8 cellular contexts compared by ENCODE assay signal in the genomic region with DNA sequence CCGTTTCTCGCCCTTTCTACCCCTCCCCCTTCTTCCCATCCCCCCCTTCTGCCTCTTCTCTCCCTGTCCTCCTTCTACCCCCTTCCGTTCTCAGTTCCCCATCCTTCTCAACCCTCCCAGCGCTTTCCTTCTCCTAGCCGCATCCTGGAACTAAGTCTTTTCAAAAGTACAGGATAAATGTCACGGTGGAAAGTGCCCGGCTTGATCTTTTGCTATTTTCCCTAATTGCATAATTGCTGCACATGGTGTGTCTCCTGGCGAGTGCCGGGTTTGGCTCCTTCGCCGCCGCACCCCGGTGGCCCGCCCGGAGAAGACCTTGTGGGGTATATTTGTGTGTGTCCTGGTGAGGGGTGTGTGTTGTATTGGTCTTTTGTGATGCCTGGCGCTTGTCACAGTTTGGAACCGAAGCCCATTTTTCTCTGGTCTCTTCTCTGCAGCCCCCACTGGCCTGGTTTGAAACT. TPM values are rescaled to one million over a fixed set of nuclear protein-coding genes. Genes with fewer than 3 reads are reported as not detected.
A peak's percentile ranks its signal among the peaks of the same experiment; 100 is the strongest.
DNase-seq lines count a peak whose midpoint lies in the region; ATAC-seq lines count a peak whose summit lies in the region.

No MANE protein-coding gene starts in this region.

- DNase-seq in CD8-positive, alpha-beta memory T cell: peak in 1 of 5 donors; percentile 21
- DNase-seq in NCI-H1105 treated with DMSO at 0.1 percent for 48 hours (lab: John Stamatoyannopoulos, UW) (peak; percentile 13), amygdala (lab: John Stamatoyannopoulos, UW) (peak in 34 of 56 donors; percentile 15 to 73 (median 50)), hepatic stellate cell (ENCODE audit: low spot score) (peak; percentile 17), renal cortical epithelial cell (ENCODE audit: low read depth) (peak; percentile 15), cortex of kidney (lab: John Stamatoyannopoulos, UW) (no peak), NCI-H2196 treated with DMSO at 0.1 percent for 48 hours (lab: John Stamatoyannopoulos, UW; ENCODE audit: unreplicated experiment) (no peak)

- no peak overlapping the region for H3K27ac ChIP-seq in CD8-positive, alpha-beta memory T cell (ENCODE audit: low read depth, low read length)

- peak; percentile 28 for ATAC-seq in GM21717 (IDR thresholded peaks at IDR 0.05; ENCODE audit: unreplicated experiment)

- H3K4me1 ChIP-seq in CD8-positive, alpha-beta memory T cell (ENCODE audit: insufficient read depth, low read length): peaks cover 6% of the 10 kb centered on the region

- peak overlapping the region; percentile 57 for H3K4me3 ChIP-seq in CD8-positive, alpha-beta memory T cell (ENCODE audit: low read length)

- H3K9me3 ChIP-seq in CD8-positive, alpha-beta memory T cell (ENCODE audit: low read length): no peaks in the 10 kb centered on the region

- CTCF ChIA-PET in CD8-positive, alpha-beta memory T cell (lab: Charles Lee): no interaction called here

- H3K27me3 Mint-ChIP-seq in CD8-positive, alpha-beta memory T cell: peaks cover 14 to 61% of the 10 kb centered on the region in 2 donors

- peak overlapping the region; percentile 69 to 89 (median 79) for H3K4me3 Mint-ChIP-seq in CD8-positive, alpha-beta memory T cell

- H3K4me1 Mint-ChIP-seq in CD8-positive, alpha-beta memory T cell: peaks cover 15 to 27% (median 18%) of the 10 kb centered on the region in 3 donors

- H3K27ac Mint-ChIP-seq in CD8-positive, alpha-beta memory T cell: peak overlapping the region in 2 of 8 donors; percentile 54 to 73

- no peaks in the 10 kb centered on the region for H3K27me3 ChIP-seq in CD8-positive, alpha-beta memory T cell (ENCODE audit: insufficient read depth, low read length, poor library complexity, severe bottlenecking)

- H3K36me3 ChIP-seq in CD8-positive, alpha-beta memory T cell (ENCODE audit: insufficient read depth, low read length): no peaks in the 10 kb centered on the region

- POLR2A ChIA-PET in CD8-positive, alpha-beta memory T cell (lab: Charles Lee): no interaction called here

- peaks cover 0 to 1% (median 0%) of the 10 kb centered on the region in 3 donors for H3K36me3 Mint-ChIP-seq in CD8-positive, alpha-beta memory T cell

- H3K9me3 Mint-ChIP-seq in CD8-positive, alpha-beta memory T cell: peaks cover 0 to 5% (median 2%) of the 10 kb centered on the region in 5 donors

RNA-seq across cellular contexts. Expression of a gene that starts 0.6 kb away (rescaled TPM):
- under 1 TPM; 0.86 to 0.92 TPM for total RNA-seq in CD8-positive, alpha-beta memory T cell
- polyA plus RNA-seq in CD8-positive, alpha-beta memory T cell: 8.0 TPM
- 34.0 and 61.3 TPM in 2 replicates for total RNA-seq in renal cortical epithelial cell

Comparison
In these comparisons a context has a peak if more than half of its experiments do, and no peak if none do; other contexts are left out.
1. DNase-seq: peak in NCI-H1105 treated with DMSO at 0.1 percent for 48 hours (single experiment), amygdala (34 of 56), hepatic stellate cell (single experiment) and renal cortical epithelial cell (single experiment); none in cortex of kidney (single experiment) and NCI-H2196 treated with DMSO at 0.1 percent for 48 hours (single experiment).
2. RNA of a gene that starts 0.6 kb away (total RNA-seq): 34.0 to 61.3 TPM in renal cortical epithelial cell; 0.86 to 0.92 TPM in CD8-positive, alpha-beta memory T cell; every median in the first group is over 10 times any median in the second.